Comparison of ENCODE assay signal across 1 cellular context in the genomic region with DNA sequence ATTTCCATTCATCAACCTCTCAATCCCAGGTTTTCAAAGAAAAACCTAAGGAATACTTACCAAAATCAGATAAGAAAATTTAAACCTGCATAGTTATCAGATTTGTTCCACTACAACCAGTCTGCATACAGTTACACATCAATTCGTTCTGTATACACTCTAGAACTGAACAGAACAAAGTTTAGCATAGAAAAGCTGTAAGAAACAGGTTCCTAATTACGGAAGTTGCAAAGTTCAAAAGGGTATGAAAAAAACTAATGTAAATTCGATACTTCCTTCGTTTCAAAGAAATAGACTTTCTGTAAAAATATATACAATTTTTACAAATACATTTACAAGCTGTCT.
TF ChIP-seq lines count a peak whose summit lies in the region.

No MANE protein-coding gene starts in this region.

TF ChIP-seq in GM23338, 12 proteins besides CTCF, POLR2A, EP300 and RAD21:
- TF ChIP-seq, protein P1, sequence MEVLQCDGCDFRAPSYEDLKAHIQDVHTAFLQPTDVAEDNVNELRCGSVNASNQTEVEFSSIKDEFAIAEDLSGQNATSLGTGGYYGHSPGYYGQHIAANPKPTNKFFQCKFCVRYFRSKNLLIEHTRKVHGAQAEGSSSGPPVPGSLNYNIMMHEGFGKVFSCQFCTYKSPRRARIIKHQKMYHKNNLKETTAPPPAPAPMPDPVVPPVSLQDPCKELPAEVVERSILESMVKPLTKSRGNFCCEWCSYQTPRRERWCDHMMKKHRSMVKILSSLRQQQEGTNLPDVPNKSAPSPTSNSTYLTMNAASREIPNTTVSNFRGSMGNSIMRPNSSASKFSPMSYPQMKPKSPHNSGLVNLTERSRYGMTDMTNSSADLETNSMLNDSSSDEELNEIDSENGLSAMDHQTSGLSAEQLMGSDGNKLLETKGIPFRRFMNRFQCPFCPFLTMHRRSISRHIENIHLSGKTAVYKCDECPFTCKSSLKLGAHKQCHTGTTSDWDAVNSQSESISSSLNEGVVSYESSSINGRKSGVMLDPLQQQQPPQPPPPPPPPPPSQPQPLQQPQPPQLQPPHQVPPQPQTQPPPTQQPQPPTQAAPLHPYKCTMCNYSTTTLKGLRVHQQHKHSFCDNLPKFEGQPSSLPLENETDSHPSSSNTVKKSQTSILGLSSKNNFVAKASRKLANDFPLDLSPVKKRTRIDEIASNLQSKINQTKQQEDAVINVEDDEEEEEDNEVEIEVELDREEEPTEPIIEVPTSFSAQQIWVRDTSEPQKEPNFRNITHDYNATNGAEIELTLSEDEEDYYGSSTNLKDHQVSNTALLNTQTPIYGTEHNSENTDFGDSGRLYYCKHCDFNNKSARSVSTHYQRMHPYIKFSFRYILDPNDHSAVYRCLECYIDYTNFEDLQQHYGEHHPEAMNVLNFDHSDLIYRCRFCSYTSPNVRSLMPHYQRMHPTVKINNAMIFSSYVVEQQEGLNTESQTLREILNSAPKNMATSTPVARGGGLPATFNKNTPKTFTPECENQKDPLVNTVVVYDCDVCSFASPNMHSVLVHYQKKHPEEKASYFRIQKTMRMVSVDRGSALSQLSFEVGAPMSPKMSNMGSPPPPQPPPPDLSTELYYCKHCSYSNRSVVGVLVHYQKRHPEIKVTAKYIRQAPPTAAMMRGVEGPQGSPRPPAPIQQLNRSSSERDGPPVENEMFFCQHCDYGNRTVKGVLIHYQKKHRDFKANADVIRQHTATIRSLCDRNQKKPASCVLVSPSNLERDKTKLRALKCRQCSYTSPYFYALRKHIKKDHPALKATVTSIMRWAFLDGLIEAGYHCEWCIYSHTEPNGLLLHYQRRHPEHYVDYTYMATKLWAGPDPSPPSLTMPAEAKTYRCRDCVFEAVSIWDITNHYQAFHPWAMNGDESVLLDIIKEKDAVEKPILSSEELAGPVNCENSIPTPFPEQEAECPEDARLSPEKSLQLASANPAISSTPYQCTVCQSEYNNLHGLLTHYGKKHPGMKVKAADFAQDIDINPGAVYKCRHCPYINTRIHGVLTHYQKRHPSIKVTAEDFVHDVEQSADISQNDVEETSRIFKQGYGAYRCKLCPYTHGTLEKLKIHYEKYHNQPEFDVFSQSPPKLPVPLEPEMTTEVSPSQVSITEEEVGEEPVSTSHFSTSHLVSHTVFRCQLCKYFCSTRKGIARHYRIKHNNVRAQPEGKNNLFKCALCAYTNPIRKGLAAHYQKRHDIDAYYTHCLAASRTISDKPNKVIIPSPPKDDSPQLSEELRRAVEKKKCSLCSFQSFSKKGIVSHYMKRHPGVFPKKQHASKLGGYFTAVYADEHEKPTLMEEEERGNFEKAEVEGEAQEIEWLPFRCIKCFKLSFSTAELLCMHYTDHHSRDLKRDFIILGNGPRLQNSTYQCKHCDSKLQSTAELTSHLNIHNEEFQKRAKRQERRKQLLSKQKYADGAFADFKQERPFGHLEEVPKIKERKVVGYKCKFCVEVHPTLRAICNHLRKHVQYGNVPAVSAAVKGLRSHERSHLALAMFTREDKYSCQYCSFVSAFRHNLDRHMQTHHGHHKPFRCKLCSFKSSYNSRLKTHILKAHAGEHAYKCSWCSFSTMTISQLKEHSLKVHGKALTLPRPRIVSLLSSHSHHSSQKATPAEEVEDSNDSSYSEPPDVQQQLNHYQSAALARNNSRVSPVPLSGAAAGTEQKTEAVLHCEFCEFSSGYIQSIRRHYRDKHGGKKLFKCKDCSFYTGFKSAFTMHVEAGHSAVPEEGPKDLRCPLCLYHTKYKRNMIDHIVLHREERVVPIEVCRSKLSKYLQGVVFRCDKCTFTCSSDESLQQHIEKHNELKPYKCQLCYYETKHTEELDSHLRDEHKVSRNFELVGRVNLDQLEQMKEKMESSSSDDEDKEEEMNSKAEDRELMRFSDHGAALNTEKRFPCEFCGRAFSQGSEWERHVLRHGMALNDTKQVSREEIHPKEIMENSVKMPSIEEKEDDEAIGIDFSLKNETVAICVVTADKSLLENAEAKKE (CRISPR knock-in tag; IDR thresholded peaks at IDR 0.05), result no peak
- TF ChIP-seq, protein P2, sequence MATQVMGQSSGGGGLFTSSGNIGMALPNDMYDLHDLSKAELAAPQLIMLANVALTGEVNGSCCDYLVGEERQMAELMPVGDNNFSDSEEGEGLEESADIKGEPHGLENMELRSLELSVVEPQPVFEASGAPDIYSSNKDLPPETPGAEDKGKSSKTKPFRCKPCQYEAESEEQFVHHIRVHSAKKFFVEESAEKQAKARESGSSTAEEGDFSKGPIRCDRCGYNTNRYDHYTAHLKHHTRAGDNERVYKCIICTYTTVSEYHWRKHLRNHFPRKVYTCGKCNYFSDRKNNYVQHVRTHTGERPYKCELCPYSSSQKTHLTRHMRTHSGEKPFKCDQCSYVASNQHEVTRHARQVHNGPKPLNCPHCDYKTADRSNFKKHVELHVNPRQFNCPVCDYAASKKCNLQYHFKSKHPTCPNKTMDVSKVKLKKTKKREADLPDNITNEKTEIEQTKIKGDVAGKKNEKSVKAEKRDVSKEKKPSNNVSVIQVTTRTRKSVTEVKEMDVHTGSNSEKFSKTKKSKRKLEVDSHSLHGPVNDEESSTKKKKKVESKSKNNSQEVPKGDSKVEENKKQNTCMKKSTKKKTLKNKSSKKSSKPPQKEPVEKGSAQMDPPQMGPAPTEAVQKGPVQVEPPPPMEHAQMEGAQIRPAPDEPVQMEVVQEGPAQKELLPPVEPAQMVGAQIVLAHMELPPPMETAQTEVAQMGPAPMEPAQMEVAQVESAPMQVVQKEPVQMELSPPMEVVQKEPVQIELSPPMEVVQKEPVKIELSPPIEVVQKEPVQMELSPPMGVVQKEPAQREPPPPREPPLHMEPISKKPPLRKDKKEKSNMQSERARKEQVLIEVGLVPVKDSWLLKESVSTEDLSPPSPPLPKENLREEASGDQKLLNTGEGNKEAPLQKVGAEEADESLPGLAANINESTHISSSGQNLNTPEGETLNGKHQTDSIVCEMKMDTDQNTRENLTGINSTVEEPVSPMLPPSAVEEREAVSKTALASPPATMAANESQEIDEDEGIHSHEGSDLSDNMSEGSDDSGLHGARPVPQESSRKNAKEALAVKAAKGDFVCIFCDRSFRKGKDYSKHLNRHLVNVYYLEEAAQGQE (IDR thresholded peaks at IDR 0.05; ENCODE audit: unreplicated experiment), result no peak
